31 cellular contexts compared by ENCODE assay signal in the genomic region with DNA sequence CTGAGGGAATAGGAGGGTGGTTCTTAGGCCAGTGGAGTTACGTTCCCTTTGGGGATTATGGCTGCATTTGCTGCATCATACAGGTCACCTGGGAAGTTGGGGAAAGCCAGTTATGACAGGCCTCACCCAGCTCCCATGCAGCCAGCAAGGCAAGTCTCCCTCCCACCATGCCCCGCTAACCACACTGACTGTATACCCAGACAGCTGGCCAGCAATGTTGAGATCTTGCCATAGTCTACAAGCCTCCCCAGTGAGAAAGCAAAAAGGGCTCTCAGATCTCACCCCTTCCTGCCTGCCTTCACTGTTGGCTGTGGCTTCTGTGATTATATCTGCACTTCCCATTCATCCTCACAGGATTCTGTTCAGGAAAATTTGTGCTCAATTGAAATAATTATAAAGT.
DNase-seq lines count a peak whose midpoint lies in the region; ATAC-seq, FAIRE-seq and TF ChIP-seq lines count a peak whose summit lies in the region.
"Had no signal": no experiment of that assay in that cellular context is flagged by ENCODE, and none has a peak within 500 bp of the region (broad histone marks: within the 10 kb centered on the region; RNA-seq: fewer than 3 reads in every experiment).

No MANE protein-coding gene starts in this region.

- peak; percentile 20 for DNase-seq in EL
- DNase-seq in MG63 = peak; percentile 37
- DNase-seq in GM12878 (ENCODE audit: low read depth, low spot score) = no peak
- DNase-seq in activated effector memory CD4-positive, alpha-beta T cell treated with anti-CD3 and anti-CD28 coated beads, Interleukin-2, amount 50 U/mL, for 16 hours = no peak
- DNase-seq in vagina (ENCODE audit: extremely low spot score in 2 of 2) = no peak
- no peak for DNase-seq in head of caudate nucleus
- DNase-seq: activated CD4-positive, alpha-beta memory T cell treated with anti-CD3 and anti-CD28 coated beads, Interleukin-2, amount 10 ng/mL, durations not matched to agents 7 days and 5 days; activated CD4-positive, CD25-positive, alpha-beta regulatory T cell treated with anti-CD3 and anti-CD28 coated beads, Interleukin-2, amount 50 U/mL, for 72 hours; activated CD8-positive, alpha-beta memory T cell treated with anti-CD3 and anti-CD28 coated beads, Interleukin-2, amount 50 U/mL, for 48 hours; activated naive CD4-positive, alpha-beta T cell treated with anti-CD3 and anti-CD28 coated beads, Interleukin-2, amount 10 ng/mL, durations not matched to agents 7 days and 5 days; adrenal gland; body of pancreas; CD4-positive, CD25-positive, alpha-beta regulatory T cell; DMS79 treated with DMSO at 0.1 percent for 48 hours; glutamatergic neuron; NCI-H1105 treated with DMSO at 0.1 percent for 48 hours; NCI-H1930; NCI-H2171 treated with DMSO at 0.1 percent for 48 hours; NCI-H510A treated with DMSO at 0.1 percent for 48 hours; Right ventricle myocardium superior; stimulated activated naive B cell treated with anti-CD40 and anti-IgM and Interleukin-4, amounts not matched to agents 10 μg/mL and 1 μg/mL and 100 μg/mL, for 72 hours; substantia nigra had no signal

- TF ChIP-seq CTCF in GM12878 (IDR thresholded peaks at IDR 0.05 in 2 of 3, conservative IDR thresholded peaks at IDR 0.05 in 1 of 3; ENCODE audit: control insufficient read depth in 2 of 3, extremely low read depth in 1 of 3, insufficient read depth in 1 of 3, low read depth in 3 of 3, low read length in 3 of 3) (no peak), vagina (IDR thresholded peaks at IDR 0.05) (no peak)

- CTCF ChIA-PET in GM12878 (lab: Yijun Ruan, JAX) = interaction anchor here (0.5 to 1.1 kb wide), 2 partner anchors 48 to 59 kb away, joined by 3 to 4 read pairs; no protein-coding TSS in a partner anchor

- SMC1A ChIA-PET in GM12878 (lab: Charles Lee; ENCODE audit: uncharacterized antibody, unreplicated experiment) = interaction anchor here (0.9 to 1.2 kb wide), 2 partner anchors 37 to 106 kb away, joined by 3 read pairs; no protein-coding TSS in a partner anchor

- TF ChIP-seq EP300 in GM12878 (IDR thresholded peaks at IDR 0.05; ENCODE audit: borderline replicate concordance in 1 of 2, control insufficient read depth in 1 of 2, low read depth in 2 of 2, low read length in 2 of 2) = no peak

- in situ Hi-C loops in GM12878 (cut with MboI) = no loop called here

- FAIRE-seq in GM12878 (lab: Jason Lieb, UNC) = peak; percentile 66
- FAIRE-seq: A549, TTC549 had no signal

- H3K27ac ChIP-seq in GM12878 (ENCODE audit: control insufficient read depth, insufficient read depth) = no peak overlapping the region
- H3K27ac ChIP-seq in vagina = no peak overlapping the region
- H3K27ac ChIP-seq: A549, adrenal gland, body of pancreas, neural progenitor cell, parathyroid adenoma, skin epidermis had no signal

- H3K4me2 ChIP-seq in GM12878 (ENCODE audit: control insufficient read depth, insufficient read depth) = peak overlapping the region; percentile 34
- H3K4me2 ChIP-seq: A549, neural progenitor cell had no signal

- H2AFZ ChIP-seq in GM12878 (ENCODE audit: control insufficient read depth, low read depth, low read length) = no peak overlapping the region; the same call in 1 of the 2 replicates
- H2AFZ ChIP-seq: neural progenitor cell, parathyroid adenoma had no signal

- no peaks in the 10 kb centered on the region for H4K20me1 ChIP-seq in GM12878 (ENCODE audit: control insufficient read depth, insufficient read depth)

- H3K27me3 ChIP-seq in MG63 (no peaks in the 10 kb centered on the region), GM12878 (replicated peaks in 1 of 2; ENCODE audit: control insufficient read depth in 2 of 2, insufficient read depth in 2 of 2, low read length in 1 of 2) (no peaks in the 10 kb centered on the region), vagina (no peaks in the 10 kb centered on the region)
- H3K27me3 ChIP-seq: adrenal gland, body of pancreas, neural progenitor cell had no signal

- no peak for TF ChIP-seq RAD21 in GM12878 (IDR thresholded peaks at IDR 0.05; ENCODE audit: insufficient read depth, low read depth, low read length)

- peaks cover 11% of the 10 kb centered on the region for H3K4me1 ChIP-seq in GM12878 (ENCODE audit: control insufficient read depth, insufficient read depth, low read length)
- H3K4me1 ChIP-seq in vagina = no peaks in the 10 kb centered on the region
- H3K4me1 ChIP-seq: adrenal gland, body of pancreas, neural progenitor cell, parathyroid adenoma had no signal

- no TSS peak for BruUV-seq in GM12878 (replicated peaks; lab: Mats Ljungman, UMichigan)

- POLR2A ChIA-PET in GM12878 (lab: Charles Lee) = no interaction called here

- TF ChIP-seq POLR2A in GM12878 (IDR thresholded peaks at IDR 0.05; ENCODE audit: low read depth, low read length) = no peak
- TF ChIP-seq POLR2A in vagina (IDR thresholded peaks at IDR 0.05) = no peak

- intact Hi-C loops in GM12878 (cut with micrococcal nuclease; ENCODE audit: unreplicated experiment) = no loop called here
- intact Hi-C loops in vagina (cut with DNase I) = no loop called here
- intact Hi-C loops in head of caudate nucleus (cut with DNase I) = no loop called here

- peak; percentile 45 for ATAC-seq in HG03025 (IDR thresholded peaks at IDR 0.05; ENCODE audit: low FRiP score, unreplicated experiment)
- ATAC-seq in GM12878 = no peak; the same call in 2 of the 3 replicates
- ATAC-seq in HG02981 (IDR thresholded peaks at IDR 0.05; ENCODE audit: unreplicated experiment) = no peak
- ATAC-seq: A549; body of pancreas; left lobe of liver; SK-N-SH treated with all-trans-retinoic acid at 6 μM for 48 hours; stimulated activated naive B cell treated with anti-CD40 and anti-IgM and Interleukin-4, amounts not matched to agents 10 μg/mL and 1 μg/mL and 100 μg/mL, for 72 hours had no signal

- WGBS in GM12878 (ENCODE audit: insufficient coverage, insufficient replicate concordance, low lambda C conversion rate, missing lambda C conversion rate) = 41% methylated on average over 2 of the region's 2 CpGs

- H3K36me3 ChIP-seq in MG63 (no peaks in the 10 kb centered on the region), GM12878 (ENCODE audit: control insufficient read depth in 2 of 2, insufficient read depth in 2 of 2, low read length in 1 of 2) (no peaks in the 10 kb centered on the region), vagina (no peaks in the 10 kb centered on the region)
- H3K36me3 ChIP-seq: adrenal gland had no signal

- no peak overlapping the region for H3K9ac ChIP-seq in GM12878 (ENCODE audit: control insufficient read depth, insufficient read depth, low read length)
- H3K9ac ChIP-seq: neural progenitor cell, parathyroid adenoma had no signal

- H3K4me3 ChIP-seq in MG63 (no peak overlapping the region), GM12878 (no peak overlapping the region), vagina (no peak overlapping the region)
- H3K4me3 ChIP-seq: A549, adrenal gland, body of pancreas, neural progenitor cell, skin epidermis had no signal

- H3K79me2 ChIP-seq in GM12878 (ENCODE audit: control insufficient read depth, insufficient read depth, low read length) = no peaks in the 10 kb centered on the region
- H3K79me2 ChIP-seq: parathyroid adenoma had no signal

- RAD21 ChIA-PET in GM12878 (lab: Charles Lee; ENCODE audit: unreplicated experiment) = no interaction called here

- no peaks in the 10 kb centered on the region for H3K9me3 ChIP-seq in MG63
- H3K9me3 ChIP-seq in GM12878 (replicated peaks; ENCODE audit: control insufficient read depth, insufficient read depth, low read length) = no peaks in the 10 kb centered on the region; the same call in 2 of the 3 replicates
- no peaks in the 10 kb centered on the region for H3K9me3 ChIP-seq in vagina
- H3K9me3 ChIP-seq: A549, adrenal gland, body of pancreas had no signal

TF ChIP-seq in GM12878, 131 proteins besides CTCF, POLR2A, EP300 and RAD21:
- TF ChIP-seq IRF4 (IDR thresholded peaks at IDR 0.05; ENCODE audit: low read depth, low read length) (no peak), ESRRA (IDR thresholded peaks at IDR 0.05; ENCODE audit: low read length) (no peak), MEF2B (IDR thresholded peaks at IDR 0.05; ENCODE audit: partially characterized antibody, poor library complexity, severe bottlenecking) (no peak), NR2C1 (IDR thresholded peaks at IDR 0.05) (no peak), RUNX3 (IDR thresholded peaks at IDR 0.05; ENCODE audit: low read length) (no peak), PAX5 (IDR thresholded peaks at IDR 0.05; ENCODE audit: borderline replicate concordance, low read depth, low read length) (0 out of 2 replicates have a peak, but pooled peaks have one; percentile 24), TCF7 (IDR thresholded peaks at IDR 0.05; ENCODE audit: borderline replicate concordance) (no peak), SRF (IDR thresholded peaks at IDR 0.05; ENCODE audit: low read depth in 2 of 2, low read length in 2 of 2) (no peak), NFIC (IDR thresholded peaks at IDR 0.05; ENCODE audit: low read depth, low read length) (no peak)

Comparison
In these comparisons a context has a peak if more than half of its experiments do, and no peak if none do; other contexts are left out.
1. DNase-seq: peak in EL (single experiment) and MG63 (single experiment); none in GM12878 (single experiment), activated effector memory CD4-positive, alpha-beta T cell treated with anti-CD3 and anti-CD28 coated beads, Interleukin-2, amount 50 U/mL, for 16 hours (single experiment), vagina (0 of 2) and head of caudate nucleus (0 of 42).